ENCODE assay signal across 29 cellular contexts in genomic region chr5:3340471-3340870, GRCh38.
"Had no signal": no experiment of that assay in that cellular context is flagged by ENCODE, and none has a peak within 500 bp of the region (broad histone marks: within the 10 kb centered on the region; RNA-seq: fewer than 3 reads in every experiment).

No MANE protein-coding gene starts in this region.

- H3K4me3 Mint-ChIP-seq: naive thymus-derived CD4-positive, alpha-beta T cell; natural killer cell treated with Interleukin-12 subunit alpha and Interleukin-12 subunit beta and Interleukin-15 and Interleukin-18, amount 100 ng/mL, for 72 hours; neural crest cell; stimulated activated naive B cell treated with anti-CD40 and anti-IgM and Interleukin-4, amounts not matched to agents 10 μg/mL and 1 μg/mL and 100 μg/mL, for 72 hours had no signal

- H3K27me3 ChIP-seq: heart left ventricle, hepatocyte, neutrophil, suprapubic skin, tibial artery, vagina had no signal

- H3K9me3 Mint-ChIP-seq: natural killer cell treated with Interleukin-12 subunit alpha and Interleukin-12 subunit beta and Interleukin-15 and Interleukin-18, amount 100 ng/mL, for 72 hours; neural crest cell had no signal

- H3K4me3 ChIP-seq: heart left ventricle, hepatocyte, left ventricle myocardium inferior, lung, mucosa of descending colon, psoas muscle, stomach, suprapubic skin, thoracic aorta, tibial artery, vagina had no signal

- FAIRE-seq: small intestine had no signal

- H3K4me1 Mint-ChIP-seq: stimulated activated naive B cell treated with anti-CD40 and anti-IgM and Interleukin-4, amounts not matched to agents 10 μg/mL and 1 μg/mL and 100 μg/mL, for 72 hours had no signal

- H3K27me3 Mint-ChIP-seq: naive thymus-derived CD4-positive, alpha-beta T cell; natural killer cell treated with Interleukin-12 subunit alpha and Interleukin-12 subunit beta and Interleukin-15 and Interleukin-18, amount 100 ng/mL, for 72 hours; stimulated activated naive B cell treated with anti-CD40 and anti-IgM and Interleukin-4, amounts not matched to agents 10 μg/mL and 1 μg/mL and 100 μg/mL, for 72 hours had no signal

- ATAC-seq: heart left ventricle; mucosa of descending colon; naive thymus-derived CD4-positive, alpha-beta T cell; natural killer cell treated with Interleukin-12 subunit alpha and Interleukin-12 subunit beta and Interleukin-15 and Interleukin-18, amount 100 ng/mL, for 72 hours; psoas muscle; sciatic nerve; stimulated activated naive B cell treated with anti-CD40 and anti-IgM and Interleukin-4, amounts not matched to agents 10 μg/mL and 1 μg/mL and 100 μg/mL, for 72 hours; stimulated activated naive CD8-positive, alpha-beta T cell treated with anti-CD3 and anti-CD28 coated beads, Interleukin-15, Interleukin-2, amounts not matched to agents 100 U/mL and 50 U/mL, for 24 hours had no signal

- DNase-seq: glutamatergic neuron; islet precursor cell; left ventricle myocardium inferior; midbrain; mucosa of descending colon; naive thymus-derived CD4-positive, alpha-beta T cell; occipital lobe; psoas muscle; small intestine; stimulated activated CD4-positive, alpha-beta T cell treated with anti-CD3 and anti-CD28 coated beads, Interleukin-1b, Interleukin-23, amount 100 ng/mL, for 48 hours; stimulated activated CD4-positive, alpha-beta T cell treated with anti-CD3 and anti-CD28 coated beads, Interleukin-2, amount 100 ng/mL, for 48 hours; stimulated activated CD4-positive, alpha-beta T cell treated with anti-CD3 and anti-CD28 coated beads, Interleukin-4, amount 100 ng/mL, for 4 hours; stimulated activated CD8-positive, alpha-beta memory T cell treated with anti-CD3 and anti-CD28 coated beads, Interleukin-4, amount 100 ng/mL, for 48 hours; stimulated activated naive B cell treated with anti-CD40 and anti-IgM and Interleukin-4, amounts not matched to agents 10 μg/mL and 1 μg/mL and 100 μg/mL, for 72 hours; stimulated activated naive CD8-positive, alpha-beta T cell treated with anti-CD3 and anti-CD28 coated beads, Interleukin-15, Interleukin-2, amounts not matched to agents 100 U/mL and 50 U/mL, for 24 hours; stomach; trophoblast cell had no signal

- H3K36me3 ChIP-seq: heart left ventricle, left ventricle myocardium inferior, neutrophil, stomach, suprapubic skin, thoracic aorta, tibial artery, vagina had no signal

- H3K9me3 ChIP-seq: heart left ventricle, left ventricle myocardium inferior, neutrophil, psoas muscle, stomach, suprapubic skin, thoracic aorta, tibial artery, vagina had no signal

- H3K27ac ChIP-seq: heart left ventricle, hepatocyte, left ventricle myocardium inferior, neutrophil, parathyroid adenoma, psoas muscle, stomach, thoracic aorta, tibial artery, vagina had no signal

- H3K4me1 ChIP-seq: heart left ventricle, left ventricle myocardium inferior, parathyroid adenoma, psoas muscle, stomach, tibial artery, vagina had no signal

- H3K36me3 Mint-ChIP-seq: naive thymus-derived CD4-positive, alpha-beta T cell; natural killer cell treated with Interleukin-12 subunit alpha and Interleukin-12 subunit beta and Interleukin-15 and Interleukin-18, amount 100 ng/mL, for 72 hours; stimulated activated naive B cell treated with anti-CD40 and anti-IgM and Interleukin-4, amounts not matched to agents 10 μg/mL and 1 μg/mL and 100 μg/mL, for 72 hours had no signal

- H3K27ac Mint-ChIP-seq: naive thymus-derived CD4-positive, alpha-beta T cell; natural killer cell treated with Interleukin-12 subunit alpha and Interleukin-12 subunit beta and Interleukin-15 and Interleukin-18, amount 100 ng/mL, for 72 hours; stimulated activated naive B cell treated with anti-CD40 and anti-IgM and Interleukin-4, amounts not matched to agents 10 μg/mL and 1 μg/mL and 100 μg/mL, for 72 hours had no signal
